12 cellular contexts compared by ENCODE assay signal in genomic region chr6:106185626-106186025, GRCh38.
"Had no signal": no experiment of that assay in that cellular context is flagged by ENCODE, and none has a peak within 500 bp of the region (broad histone marks: within the 10 kb centered on the region; RNA-seq: fewer than 3 reads in every experiment).

No MANE protein-coding gene starts in this region.

- H3K4me3 Mint-ChIP-seq: type B pancreatic cell had no signal

- ATAC-seq: heart left ventricle, left colon, SK-N-SH treated with all-trans-retinoic acid at 6 μM for 48 hours had no signal

- H3K27ac Mint-ChIP-seq: type B pancreatic cell had no signal

- H3K27me3 Mint-ChIP-seq: type B pancreatic cell had no signal

- DNase-seq: activated CD4-positive, CD25-positive, alpha-beta regulatory T cell; activated CD8-positive, alpha-beta memory T cell treated with anti-CD3 and anti-CD28 coated beads for 24 hours; caudate nucleus; cortex of kidney; effector memory CD4-positive, alpha-beta T cell; heart left ventricle; left colon; midbrain; posterior cingulate gyrus; Right ventricle myocardium superior had no signal
